8 cellular contexts compared by ENCODE assay signal in genomic region chr20:38601216-38602184, GRCh38. TPM values are rescaled to one million over a fixed set of nuclear protein-coding genes. Genes with fewer than 3 reads are reported as not detected.
A peak's percentile ranks its signal among the peaks of the same experiment; 100 is the strongest.
DNase-seq lines count a peak whose midpoint lies in the region; ATAC-seq and TF ChIP-seq lines count a peak whose summit lies in the region.

Gene ARHGAP40, plus strand, starts transcription at chr20:38601809.

- CTCF ChIA-PET in GM10248 (lab: Yijun Ruan, JAX): interaction anchor here (0.7 kb wide), 1 partner anchor 189 kb away, joined by 3 read pairs; no protein-coding TSS in a partner anchor

- WGBS in right lobe of liver (ENCODE audit: insufficient coverage, low coverage, low lambda C conversion rate, missing lambda C conversion rate): 25% methylated on average over 16 of the region's 42 CpGs
- 12 to 13% (median 12%) methylated on average over 40 to 42 of the region's 42 CpGs for WGBS in psoas muscle, 3 donors

- no peaks in the 10 kb centered on the region for H3K27me3 ChIP-seq in right lobe of liver
- peaks cover 0 to 63% (median 16%) of the 10 kb centered on the region in 3 donors for H3K27me3 ChIP-seq in psoas muscle (ENCODE audit: insufficient read depth in 3 of 3, low read length in 2 of 3)

- no peaks in the 10 kb centered on the region for H3K9me3 ChIP-seq in right lobe of liver
- no peaks in the 10 kb centered on the region for H3K9me3 ChIP-seq in psoas muscle

- no peak for TF ChIP-seq POLR2A in right lobe of liver (IDR thresholded peaks at IDR 0.05)

- intact Hi-C loops in right lobe of liver (cut with DNase I) (no loop called here), psoas muscle (cut with DNase I) (no loop called here)

- no peak within 1 kb of the TSS for H3K4me3 Mint-ChIP-seq in activated naive CD8-positive, alpha-beta T cell treated with anti-CD3 and anti-CD28 coated beads, Interleukin-2, amount 50 U/mL, for 24 hours
- no peak within 1 kb of the TSS for H3K4me3 Mint-ChIP-seq in immature natural killer cell

- H3K4me3 ChIP-seq in right lobe of liver: no peak within 1 kb of the TSS
- H3K4me3 ChIP-seq in psoas muscle: no peak within 1 kb of the TSS

- no peak for TF ChIP-seq CTCF in GM10248 (IDR thresholded peaks at IDR 0.05; ENCODE audit: control extremely low read depth, extremely low read depth, low read depth, missing control alignments)
- no peak for TF ChIP-seq CTCF in right lobe of liver (IDR thresholded peaks at IDR 0.05)
- no peak for TF ChIP-seq CTCF in psoas muscle (IDR thresholded peaks at IDR 0.05)

- no peaks in the 10 kb centered on the region for H3K36me3 Mint-ChIP-seq in activated naive CD8-positive, alpha-beta T cell treated with anti-CD3 and anti-CD28 coated beads, Interleukin-2, amount 50 U/mL, for 24 hours (ENCODE audit: low read depth)
- H3K36me3 Mint-ChIP-seq in immature natural killer cell: no peaks in the 10 kb centered on the region

- H3K36me3 ChIP-seq in right lobe of liver: no peaks in the 10 kb centered on the region
- no peaks in the 10 kb centered on the region for H3K36me3 ChIP-seq in psoas muscle (ENCODE audit: insufficient read depth in 1 of 2, low read depth in 1 of 2)

- no peaks in the 10 kb centered on the region for H3K9me3 Mint-ChIP-seq in activated naive CD8-positive, alpha-beta T cell treated with anti-CD3 and anti-CD28 coated beads, Interleukin-2, amount 50 U/mL, for 24 hours
- H3K9me3 Mint-ChIP-seq in immature natural killer cell: no peaks in the 10 kb centered on the region

- H3K4me1 ChIP-seq in right lobe of liver: no peaks in the 10 kb centered on the region
- no peaks in the 10 kb centered on the region for H3K4me1 ChIP-seq in psoas muscle

- peak; percentile 84 for ATAC-seq in activated naive CD8-positive, alpha-beta T cell treated with anti-CD3 and anti-CD28 coated beads, Interleukin-2, amount 50 U/mL, for 24 hours
- ATAC-seq in right lobe of liver (peak in 3 of 4 donors; percentile 14 to 32 (median 29)), psoas muscle (no peak)

- peaks cover 54% of the 10 kb centered on the region for H3K27me3 Mint-ChIP-seq in activated naive CD8-positive, alpha-beta T cell treated with anti-CD3 and anti-CD28 coated beads, Interleukin-2, amount 50 U/mL, for 24 hours
- peaks cover 16 to 28% (median 18%) of the 10 kb centered on the region in 3 donors for H3K27me3 Mint-ChIP-seq in immature natural killer cell (ENCODE audit: low read depth in 3 of 3)

- peaks cover 6% of the 10 kb centered on the region for H3K4me1 Mint-ChIP-seq in activated naive CD8-positive, alpha-beta T cell treated with anti-CD3 and anti-CD28 coated beads, Interleukin-2, amount 50 U/mL, for 24 hours
- peaks cover 0 to 4% of the 10 kb centered on the region in 2 donors for H3K4me1 Mint-ChIP-seq in immature natural killer cell

- DNase-seq in GM10248 (ENCODE audit: extremely low spot score) (peak; percentile 67), HT-29 (ENCODE audit: low spot score) (peak; percentile 48), right lobe of liver (no peak), SKM-1 (lab: John Stamatoyannopoulos, UW; ENCODE audit: unreplicated experiment) (no peak), immature natural killer cell (no peak), COLO668 (lab: John Stamatoyannopoulos, UW; ENCODE audit: unreplicated experiment) (no peak), psoas muscle (no peak)
- peak; percentile 22 for DNase-seq in activated naive CD8-positive, alpha-beta T cell treated with anti-CD3 and anti-CD28 coated beads, Interleukin-2, amount 50 U/mL, for 24 hours

- H3K27ac ChIP-seq in right lobe of liver: no peak within 1 kb of the TSS
- no peak within 1 kb of the TSS for H3K27ac ChIP-seq in psoas muscle

- no peak within 1 kb of the TSS for H3K27ac Mint-ChIP-seq in activated naive CD8-positive, alpha-beta T cell treated with anti-CD3 and anti-CD28 coated beads, Interleukin-2, amount 50 U/mL, for 24 hours
- H3K27ac Mint-ChIP-seq in immature natural killer cell: no peak within 1 kb of the TSS

- POLR2A ChIA-PET in GM10248 (lab: Yijun Ruan, JAX): no interaction called here

RNA-seq across cellular contexts. Expression of gene ARHGAP40, which starts in this region (rescaled TPM):
- total RNA-seq in HT-29 (2014; rRNA removed; shearing (Covaris generic)): 0.05 TPM in 1 of 2 replicates, not detected in the other
- total RNA-seq in right lobe of liver (under 1 TPM in 1 of 6 experiments, not detected in 5; 0.12 TPM), psoas muscle (not detected)
- polyA plus RNA-seq in immature natural killer cell (not detected), psoas muscle (under 1 TPM in 2 of 3 donors, not detected in 1; 0.03 to 0.04 TPM)

Comparison
In these comparisons a context has a peak if more than half of its experiments do, and no peak if none do; other contexts are left out.
1. Peak in DNase-seq in HT-29; RNA of the gene not detected or under 1 TPM.
2. Peak in ATAC-seq in right lobe of liver; RNA of the gene not detected or under 1 TPM.
3. DNase-seq: peak in GM10248 (single experiment) and activated naive CD8-positive, alpha-beta T cell treated with anti-CD3 and anti-CD28 coated beads, Interleukin-2, amount 50 U/mL, for 24 hours (single experiment); none in right lobe of liver (0 of 3), SKM-1 (single experiment), immature natural killer cell (0 of 3), COLO668 (single experiment) and psoas muscle (0 of 2).